ENCODE assay signal across 12 cellular contexts in the genomic region with DNA sequence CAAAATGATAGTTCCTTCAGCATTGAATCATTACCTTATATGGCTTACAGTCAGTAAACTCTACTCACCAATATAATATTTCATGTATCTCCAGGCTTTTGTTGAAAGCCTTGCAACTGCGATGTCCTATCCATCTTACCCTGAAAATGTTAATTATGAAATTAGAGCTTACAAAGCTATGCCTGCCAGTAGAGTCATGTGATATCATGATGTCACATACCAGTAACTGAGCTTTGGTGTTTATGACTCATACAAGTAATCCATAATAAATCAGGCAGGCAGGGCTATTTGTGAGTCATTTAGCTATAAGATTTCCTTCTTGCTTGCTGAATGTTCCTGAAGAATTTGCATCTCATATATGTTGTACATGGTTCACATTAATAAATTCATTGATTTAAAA. TPM values are rescaled to one million over a fixed set of nuclear protein-coding genes. Genes with fewer than 3 reads are reported as not detected.
A peak's percentile ranks its signal among the peaks of the same experiment; 100 is the strongest.
DNase-seq lines count a peak whose midpoint lies in the region; FAIRE-seq and TF ChIP-seq lines count a peak whose summit lies in the region.
"Had no signal": no experiment of that assay in that cellular context is flagged by ENCODE, and none has a peak within 500 bp of the region (broad histone marks: within the 10 kb centered on the region; RNA-seq: fewer than 3 reads in every experiment).

No MANE protein-coding gene starts in this region.

- DNase-seq in H54 (ENCODE audit: insufficient read length, low spot score) (peak; percentile 22), OCI-M1 (lab: John Stamatoyannopoulos, UW) (peak; percentile 61), fibroblast of gingiva (ENCODE audit: low read depth) (peak; percentile 31), skeletal muscle cell (ENCODE audit: low read depth) (peak; percentile 79), GF-D8 (lab: John Stamatoyannopoulos, UW) (no peak), NCI-H2107 (lab: John Stamatoyannopoulos, UW) (no peak), lower leg skin (ENCODE audit: low spot score in 2 of 2) (no peak)
- no peak for DNase-seq in activated naive CD4-positive, alpha-beta T cell (lab: John Stamatoyannopoulos, UW)
- DNase-seq: central memory CD4-positive, alpha-beta T cell; NCI-H187 had no signal

- whole genome bisulfite sequencing in lower leg skin, 2 donors, result 50 to 52% methylated on average over 1 of the region's 1 CpG

- intact Hi-C loops in lower leg skin (cut with DNase I; ENCODE audit: low total_unique reads), result no loop called here

- H3K4me3 ChIP-seq in skeletal muscle cell (ENCODE audit: low read depth, low read length) (no peak overlapping the region), lower leg skin (ENCODE audit: low read depth, poor library complexity, severe bottlenecking) (no peak overlapping the region)
- H3K4me3 ChIP-seq: tibial nerve had no signal

- TF ChIP-seq POLR2A in H54 (IDR thresholded peaks at IDR 0.05; ENCODE audit: low read depth, low read length) (no peak), lower leg skin (IDR thresholded peaks at IDR 0.05) (no peak)

- FAIRE-seq in H54 (lab: Jason Lieb, UNC), result peak; percentile 98

- no peak for TF ChIP-seq CTCF in lower leg skin (IDR thresholded peaks at IDR 0.05)

RNA-seq across cellular contexts. Expression of gene FAM83B, which starts 44.9 kb away (rescaled TPM):
- total RNA-seq in lower leg skin, result 100 to 1,000 TPM; 116 to 152 (median 129) TPM
- total RNA-seq: T-helper 1 cell treated with Interleukin-12 subunit alpha and Interleukin-12 subunit beta and Interleukin-4 antibody, amounts not matched to agents 30 ng/mL and 1 ng/mL, for 36 hours; tibial nerve had no signal

Comparison
In these comparisons a context has a peak if more than half of its experiments do, and no peak if none do; other contexts are left out.
1. DNase-seq: peak in H54 (single experiment), OCI-M1 (single experiment), fibroblast of gingiva (single experiment) and skeletal muscle cell (single experiment); none in GF-D8 (single experiment), NCI-H2107 (single experiment), lower leg skin (0 of 2) and activated naive CD4-positive, alpha-beta T cell (0 of 4).